1 cellular context compared by ENCODE assay signal in genomic region chr12:84408936-84409335, GRCh38.
TF ChIP-seq lines count a peak whose summit lies in the region.

No MANE protein-coding gene starts in this region.

TF ChIP-seq in GM23338, 12 proteins besides CTCF, POLR2A, EP300 and RAD21 (continued from another document):
- TF ChIP-seq EZH2 (IDR thresholded peaks at IDR 0.05; ENCODE audit: low read depth, unreplicated experiment) (no peak), JUNB (IDR thresholded peaks at IDR 0.05; ENCODE audit: unreplicated experiment) (no peak)
